Comparison of ENCODE assay signal across 23 cellular contexts in the genomic region with DNA sequence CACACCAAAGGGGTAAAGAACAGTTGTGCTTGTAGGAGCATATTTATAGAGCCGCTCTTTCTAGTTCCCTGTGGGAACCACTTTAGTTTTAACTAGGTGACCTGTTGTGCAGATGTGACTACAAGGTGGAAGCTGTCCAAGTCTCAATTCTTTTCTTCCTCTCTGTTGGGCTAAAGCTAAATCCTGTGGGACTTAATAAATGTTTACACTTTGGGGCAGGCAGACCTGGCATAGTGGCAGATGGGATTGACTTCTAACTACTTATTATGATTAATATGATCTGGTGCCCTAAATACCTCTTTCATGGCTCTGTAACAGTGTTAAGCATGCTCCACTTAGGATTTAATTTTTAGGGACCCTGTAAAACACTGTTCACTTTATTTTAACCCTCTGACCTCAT.
DNase-seq lines count a peak whose midpoint lies in the region; ATAC-seq and TF ChIP-seq lines count a peak whose summit lies in the region.
"Had no signal": no experiment of that assay in that cellular context is flagged by ENCODE, and none has a peak within 500 bp of the region (broad histone marks: within the 10 kb centered on the region; RNA-seq: fewer than 3 reads in every experiment).

No MANE protein-coding gene starts in this region.

- peaks cover 2% of the 10 kb centered on the region for H3K36me3 Mint-ChIP-seq in neural progenitor cell
- H3K36me3 Mint-ChIP-seq: activated CD8-positive, alpha-beta memory T cell treated with anti-CD3 and anti-CD28 coated beads, Interleukin-2, amount 10 ng/mL, durations not matched to agents 7 days and 5 days; activated naive CD4-positive, alpha-beta T cell treated with anti-CD3 and anti-CD28 coated beads, Interleukin-2, amount 50 U/mL, for 72 hours; CD8-positive, alpha-beta memory T cell; natural killer cell; type B pancreatic cell had no signal

- H3K27me3 Mint-ChIP-seq in neural progenitor cell (ENCODE audit: insufficient read depth, low read depth): no peaks in the 10 kb centered on the region
- H3K27me3 Mint-ChIP-seq: activated CD4-positive, alpha-beta T cell treated with anti-CD3 and anti-CD28 coated beads, Interleukin-2, amount 10 ng/mL, durations not matched to agents 24 days and 14 days; activated CD8-positive, alpha-beta memory T cell treated with anti-CD3 and anti-CD28 coated beads, Interleukin-2, amount 10 ng/mL, durations not matched to agents 7 days and 5 days; CD8-positive, alpha-beta memory T cell had no signal

- peak overlapping the region; percentile 24 for H3K4me2 ChIP-seq in neural progenitor cell
- H3K4me2 ChIP-seq: GM23338 had no signal

- ATAC-seq in omental fat pad (ENCODE audit: low FRiP score): no peak
- ATAC-seq: activated CD8-positive, alpha-beta memory T cell treated with anti-CD3 and anti-CD28 coated beads, Interleukin-2, amount 10 ng/mL, durations not matched to agents 7 days and 5 days; activated naive CD4-positive, alpha-beta T cell treated with anti-CD3 and anti-CD28 coated beads, Interleukin-2, amount 50 U/mL, for 72 hours; GM23338; natural killer cell had no signal

- H3K27ac Mint-ChIP-seq in neural progenitor cell: no peak overlapping the region
- H3K27ac Mint-ChIP-seq: activated CD4-positive, alpha-beta T cell treated with anti-CD3 and anti-CD28 coated beads, Interleukin-2, amount 10 ng/mL, durations not matched to agents 24 days and 14 days; activated CD8-positive, alpha-beta memory T cell treated with anti-CD3 and anti-CD28 coated beads, Interleukin-2, amount 10 ng/mL, durations not matched to agents 7 days and 5 days; activated naive CD4-positive, alpha-beta T cell treated with anti-CD3 and anti-CD28 coated beads, Interleukin-2, amount 50 U/mL, for 72 hours; CD8-positive, alpha-beta memory T cell; natural killer cell; T-helper 1 cell treated with Interleukin-12 subunit alpha and Interleukin-12 subunit beta and Interleukin-4 antibody, amounts not matched to agents 30 μg/mL and 1 μg/mL, for 36 hours; type B pancreatic cell had no signal

- DNase-seq in NCI-H1092 treated with DMSO at 0.1 percent for 48 hours (lab: John Stamatoyannopoulos, UW): peak; percentile 74
- DNase-seq in NCI-H2081 treated with DMSO at 0.1 percent for 48 hours (lab: John Stamatoyannopoulos, UW): peak; percentile 84
- peak; percentile 88 to 97 for DNase-seq in NCI-H524 (lab: John Stamatoyannopoulos, UW)
- no peak for DNase-seq in neural progenitor cell (ENCODE audit: low spot score)
- DNase-seq in prostate gland (ENCODE audit: low spot score): no peak
- no peak for DNase-seq in activated CD4-positive, alpha-beta T cell treated with anti-CD3 and anti-CD28 coated beads, Interleukin-2, amount 50 U/mL, for 48 hours
- no peak for DNase-seq in omental fat pad (ENCODE audit: low spot score)
- DNase-seq in posterior vena cava (ENCODE audit: low spot score): no peak
- DNase-seq: activated CD4-positive, alpha-beta T cell treated with anti-CD3 and anti-CD28 coated beads, Interleukin-2, amount 10 ng/mL, durations not matched to agents 24 days and 14 days; activated CD8-positive, alpha-beta memory T cell treated with anti-CD3 and anti-CD28 coated beads, Interleukin-2, amount 10 ng/mL, durations not matched to agents 7 days and 5 days; AML-193; CD8-positive, alpha-beta memory T cell; natural killer cell; NCI-H187; stimulated activated CD8-positive, alpha-beta memory T cell treated with anti-CD3 and anti-CD28 coated beads, Interleukin-4, amount 100 ng/mL, for 48 hours had no signal

- peaks cover 16% of the 10 kb centered on the region for H3F3A ChIP-seq in neural progenitor cell (ENCODE audit: low read depth)

- H3K27ac ChIP-seq in neural progenitor cell (peak overlapping the region; percentile 26), prostate gland (no peak overlapping the region)
- H3K27ac ChIP-seq: ascending aorta, epithelial cell of prostate, parathyroid adenoma, SJSA1 had no signal

- TF ChIP-seq POLR2A in prostate gland (IDR thresholded peaks at IDR 0.05): no peak

- intact Hi-C loops in prostate gland (cut with DNase I) (no loop called here), posterior vena cava (cut with DNase I) (no loop called here)

- TF ChIP-seq CTCF in neural progenitor cell (IDR thresholded peaks at IDR 0.05) (no peak), prostate gland (IDR thresholded peaks at IDR 0.05) (no peak), omental fat pad (IDR thresholded peaks at IDR 0.05) (no peak)

- H3K36me3 ChIP-seq in neural progenitor cell (no peaks in the 10 kb centered on the region), prostate gland (no peaks in the 10 kb centered on the region)
- H3K36me3 ChIP-seq: ascending aorta, SJSA1 had no signal

- H3K9ac ChIP-seq in neural progenitor cell: no peak overlapping the region
- H3K9ac ChIP-seq: parathyroid adenoma had no signal

- H3K4me1 ChIP-seq in neural progenitor cell (peaks cover 20% of the 10 kb centered on the region), prostate gland (replicated peaks) (no peaks in the 10 kb centered on the region)
- H3K4me1 ChIP-seq: ascending aorta, parathyroid adenoma, SJSA1 had no signal

- WGBS in prostate gland: 29% methylated on average over 1 of the region's 1 CpG

- peaks cover 8% of the 10 kb centered on the region for H3K4me1 Mint-ChIP-seq in neural progenitor cell
- H3K4me1 Mint-ChIP-seq: activated CD4-positive, alpha-beta T cell treated with anti-CD3 and anti-CD28 coated beads, Interleukin-2, amount 10 ng/mL, durations not matched to agents 24 days and 14 days; activated CD8-positive, alpha-beta memory T cell treated with anti-CD3 and anti-CD28 coated beads, Interleukin-2, amount 10 ng/mL, durations not matched to agents 7 days and 5 days; CD8-positive, alpha-beta memory T cell; natural killer cell had no signal

- no peaks in the 10 kb centered on the region for H3K79me2 ChIP-seq in neural progenitor cell (ENCODE audit: low read depth)
- H3K79me2 ChIP-seq: parathyroid adenoma had no signal

- H3K4me3 Mint-ChIP-seq in neural progenitor cell: no peak overlapping the region
- H3K4me3 Mint-ChIP-seq: activated CD4-positive, alpha-beta T cell treated with anti-CD3 and anti-CD28 coated beads, Interleukin-2, amount 10 ng/mL, durations not matched to agents 24 days and 14 days; activated CD8-positive, alpha-beta memory T cell treated with anti-CD3 and anti-CD28 coated beads, Interleukin-2, amount 10 ng/mL, durations not matched to agents 7 days and 5 days; CD8-positive, alpha-beta memory T cell; GM23338; natural killer cell; T-helper 1 cell treated with Interleukin-12 subunit alpha and Interleukin-12 subunit beta and Interleukin-4 antibody, amounts not matched to agents 30 μg/mL and 1 μg/mL, for 36 hours; type B pancreatic cell had no signal

- no peaks in the 10 kb centered on the region for H3K27me3 ChIP-seq in neural progenitor cell
- no peaks in the 10 kb centered on the region for H3K27me3 ChIP-seq in prostate gland (replicated peaks; ENCODE audit: insufficient read depth)
- H3K27me3 ChIP-seq: ascending aorta, SJSA1 had no signal

- no peaks in the 10 kb centered on the region for H3K9me3 ChIP-seq in neural progenitor cell (ENCODE audit: low read depth)
- H3K9me3 ChIP-seq in prostate gland: no peaks in the 10 kb centered on the region
- H3K9me3 ChIP-seq: ascending aorta, SJSA1 had no signal

- H2AFZ ChIP-seq in neural progenitor cell (replicated peaks): peak overlapping the region; percentile 3
- H2AFZ ChIP-seq: GM23338, parathyroid adenoma had no signal

- H3K9me3 Mint-ChIP-seq in neural progenitor cell: peaks cover 3% of the 10 kb centered on the region
- H3K9me3 Mint-ChIP-seq: activated CD4-positive, alpha-beta T cell treated with anti-CD3 and anti-CD28 coated beads, Interleukin-2, amount 10 ng/mL, durations not matched to agents 24 days and 14 days; GM23338; type B pancreatic cell had no signal

- H3K4me3 ChIP-seq in neural progenitor cell: no peak overlapping the region
- no peak overlapping the region for H3K4me3 ChIP-seq in prostate gland
- H3K4me3 ChIP-seq: ascending aorta, GM23338, SJSA1 had no signal

- no peaks in the 10 kb centered on the region for H4K20me1 ChIP-seq in neural progenitor cell (ENCODE audit: low read depth)

Comparison
In these comparisons a context has a peak if more than half of its experiments do, and no peak if none do; other contexts are left out.
1. DNase-seq: peak in NCI-H1092 treated with DMSO at 0.1 percent for 48 hours (single experiment), NCI-H2081 treated with DMSO at 0.1 percent for 48 hours (single experiment) and NCI-H524 (2 of 2); none in neural progenitor cell (single experiment), prostate gland (single experiment), activated CD4-positive, alpha-beta T cell treated with anti-CD3 and anti-CD28 coated beads, Interleukin-2, amount 50 U/mL, for 48 hours (0 of 2), omental fat pad (single experiment) and posterior vena cava (single experiment).